7 cellular contexts compared by ENCODE assay signal in the genomic region with DNA sequence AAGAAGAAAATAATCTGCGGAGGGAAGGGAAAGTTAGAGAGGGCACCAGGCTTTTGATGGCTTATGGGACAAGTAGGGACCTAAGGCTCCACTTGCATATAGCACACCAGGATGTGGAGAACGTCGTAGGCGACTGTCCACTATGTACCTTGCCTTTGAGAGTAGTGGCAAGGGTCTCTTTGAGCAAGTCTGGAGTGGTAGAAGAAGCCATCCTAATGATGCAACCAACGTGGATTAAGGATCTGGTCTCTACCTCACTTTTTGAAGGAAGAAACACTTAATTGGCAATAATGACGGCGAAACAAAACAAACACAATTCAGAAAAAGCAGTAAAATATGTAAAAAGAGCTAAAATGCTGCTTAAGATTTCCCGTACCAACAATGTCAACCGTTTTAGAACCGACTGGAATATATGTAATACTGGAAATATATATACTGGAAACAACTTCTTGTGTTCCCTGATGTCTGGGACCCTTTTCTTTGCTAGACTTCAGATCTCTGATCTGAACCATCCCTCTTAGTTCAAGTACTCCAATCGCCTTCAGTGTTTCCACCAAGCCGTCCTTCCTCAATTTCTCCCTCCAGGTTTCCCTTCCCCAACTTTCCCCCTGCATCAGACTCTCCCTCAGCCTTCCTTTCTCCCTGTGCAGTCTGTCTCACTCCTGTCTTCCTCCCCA. TPM values are rescaled to one million over a fixed set of nuclear protein-coding genes. Genes with fewer than 3 reads are reported as not detected.
DNase-seq lines count a peak whose midpoint lies in the region; ATAC-seq and TF ChIP-seq lines count a peak whose summit lies in the region.

No MANE protein-coding gene starts in this region.

- peaks cover 21% of the 10 kb centered on the region for H3K4me1 Mint-ChIP-seq in activated CD8-positive, alpha-beta T cell treated with anti-CD3 and anti-CD28 coated beads for 36 hours (ENCODE audit: low read depth)
- H3K4me1 Mint-ChIP-seq in stimulated activated naive B cell treated with anti-CD40 and anti-IgM and Interleukin-4, amounts not matched to agents 10 μg/mL and 1 μg/mL and 100 μg/mL, for 72 hours, result peaks cover 17 to 29% of the 10 kb centered on the region in 2 donors

- H3K9me3 ChIP-seq in iPS DF 6.9 (ENCODE audit: control insufficient read depth, insufficient read depth, low read length), result no peaks in the 10 kb centered on the region

- peaks cover 29% of the 10 kb centered on the region for H3K36me3 Mint-ChIP-seq in activated CD8-positive, alpha-beta T cell treated with anti-CD3 and anti-CD28 coated beads for 36 hours (ENCODE audit: low read depth)
- peaks cover 8 to 22% of the 10 kb centered on the region in 2 donors for H3K36me3 Mint-ChIP-seq in stimulated activated naive B cell treated with anti-CD40 and anti-IgM and Interleukin-4, amounts not matched to agents 10 μg/mL and 1 μg/mL and 100 μg/mL, for 72 hours

- intact Hi-C loops in activated CD8-positive, alpha-beta T cell treated with anti-CD3 and anti-CD28 coated beads for 36 hours (cut with micrococcal nuclease), result no loop called here
- intact Hi-C loops in left colon (cut with DNase I, micrococcal nuclease), result no loop called here

- H3K27ac ChIP-seq in HL-60 (replicated peaks) (peak overlapping the region; percentile 96), iPS DF 6.9 (ENCODE audit: low read length) (no peak overlapping the region)

- no peaks in the 10 kb centered on the region for H3K36me3 ChIP-seq in iPS DF 6.9 (ENCODE audit: control insufficient read depth, insufficient read depth, low read length)

- DNase-seq in HL-60 (ENCODE audit: low read depth in 1 of 2, low spot score in 1 of 2), result no peak
- DNase-seq in activated CD8-positive, alpha-beta T cell treated with anti-CD3 and anti-CD28 coated beads for 36 hours, result no peak
- no peak for DNase-seq in iPS DF 6.9 (ENCODE audit: low read depth, low spot score)
- no peak for DNase-seq in stimulated activated naive B cell treated with anti-CD40 and anti-IgM and Interleukin-4, amounts not matched to agents 10 μg/mL and 1 μg/mL and 100 μg/mL, for 72 hours
- no peak for DNase-seq in NOMO-1 treated with dmso at 0.1 percent for 144 hours (lab: John Stamatoyannopoulos, UW; ENCODE audit: unreplicated experiment)
- DNase-seq in left colon, result no peak

- no peak for TF ChIP-seq CTCF in HL-60 (IDR thresholded peaks at IDR 0.05; ENCODE audit: insufficient read depth, low read length)
- TF ChIP-seq CTCF in activated CD8-positive, alpha-beta T cell treated with anti-CD3 and anti-CD28 coated beads for 36 hours (IDR thresholded peaks at IDR 0.05), result no peak

- ATAC-seq in activated CD8-positive, alpha-beta T cell treated with anti-CD3 and anti-CD28 coated beads for 36 hours, result no peak
- ATAC-seq in stimulated activated naive B cell treated with anti-CD40 and anti-IgM and Interleukin-4, amounts not matched to agents 10 μg/mL and 1 μg/mL and 100 μg/mL, for 72 hours (replicated peaks), result no peak
- ATAC-seq in HG02870 (IDR thresholded peaks at IDR 0.05; ENCODE audit: unreplicated experiment) (no peak), left colon (no peak)

- peak overlapping the region; percentile 44 for H3K4me3 ChIP-seq in HL-60 (replicated peaks; ENCODE audit: insufficient read depth, low read length)
- H3K4me3 ChIP-seq in iPS DF 6.9 (ENCODE audit: low read length), result peak overlapping the region; percentile 92; the same call in 1 of the 2 replicates

- no peaks in the 10 kb centered on the region for H3K4me1 ChIP-seq in iPS DF 6.9 (ENCODE audit: control insufficient read depth, insufficient read depth, low read length)

- H3K9me3 Mint-ChIP-seq in activated CD8-positive, alpha-beta T cell treated with anti-CD3 and anti-CD28 coated beads for 36 hours, result no peaks in the 10 kb centered on the region
- no peaks in the 10 kb centered on the region for H3K9me3 Mint-ChIP-seq in stimulated activated naive B cell treated with anti-CD40 and anti-IgM and Interleukin-4, amounts not matched to agents 10 μg/mL and 1 μg/mL and 100 μg/mL, for 72 hours

- WGBS in iPS DF 6.9 (ENCODE audit: insufficient coverage, insufficient read length), result no CpG with 5 or more reads among the region's 12 CpGs

- H3K27me3 Mint-ChIP-seq in activated CD8-positive, alpha-beta T cell treated with anti-CD3 and anti-CD28 coated beads for 36 hours, result no peaks in the 10 kb centered on the region
- no peaks in the 10 kb centered on the region for H3K27me3 Mint-ChIP-seq in stimulated activated naive B cell treated with anti-CD40 and anti-IgM and Interleukin-4, amounts not matched to agents 10 μg/mL and 1 μg/mL and 100 μg/mL, for 72 hours

- H3K4me3 Mint-ChIP-seq in activated CD8-positive, alpha-beta T cell treated with anti-CD3 and anti-CD28 coated beads for 36 hours, result peak overlapping the region; percentile 82
- peak overlapping the region; percentile 86 to 92 for H3K4me3 Mint-ChIP-seq in stimulated activated naive B cell treated with anti-CD40 and anti-IgM and Interleukin-4, amounts not matched to agents 10 μg/mL and 1 μg/mL and 100 μg/mL, for 72 hours

- peak overlapping the region; percentile 95 for H3K27ac Mint-ChIP-seq in activated CD8-positive, alpha-beta T cell treated with anti-CD3 and anti-CD28 coated beads for 36 hours
- peak overlapping the region; percentile 96 for H3K27ac Mint-ChIP-seq in stimulated activated naive B cell treated with anti-CD40 and anti-IgM and Interleukin-4, amounts not matched to agents 10 μg/mL and 1 μg/mL and 100 μg/mL, for 72 hours

- CTCF ChIA-PET in activated CD8-positive, alpha-beta T cell treated with anti-CD3 and anti-CD28 coated beads for 36 hours (lab: Charles Lee), result interaction anchor here (2.0 kb wide), 1 partner anchor 9 kb away, joined by 15 read pairs; no protein-coding TSS in a partner anchor

- POLR2A ChIA-PET in activated CD8-positive, alpha-beta T cell treated with anti-CD3 and anti-CD28 coated beads for 36 hours (lab: Charles Lee), result interaction anchor here (0.9 to 4.0 kb wide), 8 partner anchors 12 to 198 kb away, joined by 3 to 17 read pairs (median 3); a partner anchor contains a TSS

- no peaks in the 10 kb centered on the region for H3K27me3 ChIP-seq in HL-60 (ENCODE audit: insufficient read depth, poor library complexity, severe bottlenecking)
- H3K27me3 ChIP-seq in iPS DF 6.9 (ENCODE audit: control insufficient read depth, insufficient read depth, low read length), result no peaks in the 10 kb centered on the region

RNA-seq across cellular contexts. Expression of a gene that starts 0.8 kb away (rescaled TPM):
- total RNA-seq in activated CD8-positive, alpha-beta T cell treated with anti-CD3 and anti-CD28 coated beads for 36 hours, result 100 to 1,000 TPM; 201 to 203 TPM
- total RNA-seq in left colon, result 100 to 1,000 TPM in 1 of 2 donors, 10 to 100 TPM in 1; 87.3 to 102 TPM

RNA-seq across cellular contexts. Expression of a gene that starts 59.9 kb away (rescaled TPM):
- total RNA-seq in activated CD8-positive, alpha-beta T cell treated with anti-CD3 and anti-CD28 coated beads for 36 hours, result 10 to 100 TPM; 25.3 to 27.7 TPM
- total RNA-seq in left colon, result 10 to 100 TPM; 12.4 to 13.2 TPM
